22 cellular contexts compared by ENCODE assay signal in the genomic region with DNA sequence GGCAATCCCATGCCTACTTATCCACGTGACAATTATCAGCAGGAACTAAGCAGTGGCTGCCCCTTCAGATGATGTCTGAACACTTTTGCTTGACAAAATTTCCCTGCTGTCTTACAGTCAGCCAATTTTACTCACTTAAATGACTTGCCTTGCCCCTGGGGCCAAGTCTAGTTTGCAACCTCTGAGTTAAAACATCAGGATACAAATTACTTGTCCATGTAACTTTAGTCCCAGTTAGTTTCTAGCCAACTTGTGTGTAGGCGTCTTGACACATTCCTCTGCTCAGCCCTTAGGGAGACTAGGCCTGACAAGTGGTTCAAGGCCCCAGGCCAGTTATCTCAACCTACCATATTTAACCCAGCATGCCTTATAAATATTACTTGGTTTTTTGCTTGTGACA.
"Had no signal": no experiment of that assay in that cellular context is flagged by ENCODE, and none has a peak within 500 bp of the region (broad histone marks: within the 10 kb centered on the region; RNA-seq: fewer than 3 reads in every experiment).

No MANE protein-coding gene starts in this region.

- H3K27ac ChIP-seq: adrenal gland, ascending aorta, epithelial cell of prostate, foreskin keratinocyte, hepatocyte, sigmoid colon, thoracic aorta, upper lobe of left lung had no signal

- DNase-seq: activated CD4-positive, alpha-beta T cell treated with anti-CD3 and anti-CD28 coated beads for 1 hour; activated CD4-positive, alpha-beta T cell treated with anti-CD3 and anti-CD28 coated beads, Interleukin-2, amount 50 U/mL, for 1 hour; activated CD8-positive, alpha-beta T cell treated with anti-CD3 and anti-CD28 coated beads, Interleukin-2, amount 10 ng/mL, durations not matched to agents 7 days and 5 days; activated T-cell treated with anti-CD3 and anti-CD28 coated beads, Interleukin-2, amount 50 U/mL, for 1 hour; cerebellar nuclear complex; foreskin keratinocyte; kidney glomerular epithelial cell; sigmoid colon; stimulated activated CD4-positive, alpha-beta T cell treated with anti-CD3 and anti-CD28 coated beads, Interleukin-2, amount 100 ng/mL, for 48 hours; stimulated activated CD8-positive, alpha-beta memory T cell treated with anti-CD3 and anti-CD28 coated beads, Interleukin-4, amount 100 ng/mL, for 48 hours; stimulated activated naive B cell treated with anti-CD40 and anti-IgM and Interleukin-4, amounts not matched to agents 10 μg/mL and 1 μg/mL and 100 μg/mL, for 72 hours; upper lobe of left lung had no signal

- H3K4me3 Mint-ChIP-seq: activated CD8-positive, alpha-beta T cell treated with anti-CD3 and anti-CD28 coated beads, Interleukin-2, amount 10 ng/mL, durations not matched to agents 7 days and 5 days; activated T-helper 17 cell treated with anti-CD3 and anti-CD28 coated beads, Interleukin-2, amount 50 U/mL, for 72 hours; nephron; stimulated activated naive B cell treated with anti-CD40 and anti-IgM and Interleukin-4, amounts not matched to agents 10 μg/mL and 1 μg/mL and 100 μg/mL, for 72 hours; T-helper 2 cell treated with Interferon-gamma antibody and Interleukin-4, amounts not matched to agents 5 μg/mL and 100 μg/mL, for 36 hours had no signal

- H3K9me3 Mint-ChIP-seq: activated naive CD4-positive, alpha-beta T cell treated with anti-CD3 and anti-CD28 coated beads, Interleukin-2, amount 50 U/mL, for 72 hours; activated T-helper 17 cell treated with anti-CD3 and anti-CD28 coated beads, Interleukin-2, amount 50 U/mL, for 72 hours; nephron; stimulated activated naive B cell treated with anti-CD40 and anti-IgM and Interleukin-4, amounts not matched to agents 10 μg/mL and 1 μg/mL and 100 μg/mL, for 72 hours; T-helper 2 cell treated with Interferon-gamma antibody and Interleukin-4, amounts not matched to agents 5 μg/mL and 100 μg/mL, for 36 hours had no signal

- H3K27me3 ChIP-seq: adrenal gland, ascending aorta, foreskin keratinocyte, hepatocyte, sigmoid colon, upper lobe of left lung had no signal

- H3K9me3 ChIP-seq: adrenal gland, ascending aorta, sigmoid colon, thoracic aorta, upper lobe of left lung had no signal

- H3K4me3 ChIP-seq: adrenal gland, ascending aorta, hepatocyte, sigmoid colon, thoracic aorta, upper lobe of left lung had no signal

- H3K27ac Mint-ChIP-seq: activated CD8-positive, alpha-beta T cell treated with anti-CD3 and anti-CD28 coated beads, Interleukin-2, amount 10 ng/mL, durations not matched to agents 7 days and 5 days; activated naive CD4-positive, alpha-beta T cell treated with anti-CD3 and anti-CD28 coated beads, Interleukin-2, amount 50 U/mL, for 72 hours; activated T-helper 17 cell treated with anti-CD3 and anti-CD28 coated beads, Interleukin-2, amount 50 U/mL, for 72 hours; stimulated activated naive B cell treated with anti-CD40 and anti-IgM and Interleukin-4, amounts not matched to agents 10 μg/mL and 1 μg/mL and 100 μg/mL, for 72 hours; T-helper 2 cell treated with Interferon-gamma antibody and Interleukin-4, amounts not matched to agents 5 μg/mL and 100 μg/mL, for 36 hours had no signal

- ATAC-seq: activated CD8-positive, alpha-beta T cell treated with anti-CD3 and anti-CD28 coated beads, Interleukin-2, amount 10 ng/mL, durations not matched to agents 7 days and 5 days; activated naive CD4-positive, alpha-beta T cell treated with anti-CD3 and anti-CD28 coated beads, Interleukin-2, amount 50 U/mL, for 72 hours; activated T-helper 17 cell treated with anti-CD3 and anti-CD28 coated beads, Interleukin-2, amount 50 U/mL, for 72 hours; foreskin keratinocyte; SK-N-SH treated with all-trans-retinoic acid at 6 μM for 48 hours; stimulated activated naive B cell treated with anti-CD40 and anti-IgM and Interleukin-4, amounts not matched to agents 10 μg/mL and 1 μg/mL and 100 μg/mL, for 72 hours had no signal

- H3K27me3 Mint-ChIP-seq: activated T-helper 17 cell treated with anti-CD3 and anti-CD28 coated beads, Interleukin-2, amount 50 U/mL, for 72 hours; stimulated activated naive B cell treated with anti-CD40 and anti-IgM and Interleukin-4, amounts not matched to agents 10 μg/mL and 1 μg/mL and 100 μg/mL, for 72 hours had no signal

- H3K4me1 ChIP-seq: ascending aorta had no signal
